ENCODE assay signal across 29 cellular contexts in the genomic region with DNA sequence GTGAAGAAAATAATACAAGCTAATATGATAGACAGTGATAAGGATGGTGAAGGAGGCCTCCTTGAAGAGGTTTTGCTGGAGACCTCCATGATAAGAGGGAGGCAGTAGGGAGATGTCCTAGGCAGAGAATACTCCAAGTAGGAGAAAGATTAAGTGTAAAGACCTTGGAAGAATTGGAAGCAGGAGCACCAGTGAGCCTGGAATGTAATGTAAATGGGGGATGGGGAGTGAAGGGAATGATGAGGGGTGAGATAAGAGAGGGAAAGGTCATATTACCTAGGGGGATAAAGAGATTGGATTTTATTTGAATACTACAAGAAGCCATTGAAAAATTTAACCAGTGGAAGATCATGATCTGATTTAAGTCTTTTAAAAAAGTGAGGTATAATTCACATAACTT. TPM values are rescaled to one million over a fixed set of nuclear protein-coding genes. Genes with fewer than 3 reads are reported as not detected.
"Had no signal": no experiment of that assay in that cellular context is flagged by ENCODE, and none has a peak within 500 bp of the region (broad histone marks: within the 10 kb centered on the region; RNA-seq: fewer than 3 reads in every experiment).

No MANE protein-coding gene starts in this region.

- ATAC-seq: foreskin keratinocyte, gastroesophageal sphincter, heart right ventricle, left cardiac atrium, left lung, left ventricle myocardium superior, lower lobe of right lung, mucosa of descending colon had no signal

- H3K36me3 Mint-ChIP-seq: naive B cell had no signal

- H3K36me3 ChIP-seq: esophagus muscularis mucosa, gastroesophageal sphincter, heart right ventricle, left lung, lower lobe of right lung had no signal

- H3K27me3 ChIP-seq: dorsolateral prefrontal cortex, esophagus muscularis mucosa, foreskin keratinocyte, gastroesophageal sphincter, heart right ventricle, left lung had no signal

- H3K27ac Mint-ChIP-seq: naive B cell had no signal

- H3K4me3 Mint-ChIP-seq: naive B cell had no signal

- H3K4me3 ChIP-seq: coronary artery, dorsolateral prefrontal cortex, esophagus muscularis mucosa, gastroesophageal sphincter, heart right ventricle, left lung, lower lobe of right lung, mucosa of descending colon had no signal

- FAIRE-seq: colon, endothelial cell of umbilical vein, frontal cortex, islet of Langerhans, keratinocyte had no signal

- H3K4me1 ChIP-seq: esophagus muscularis mucosa, foreskin keratinocyte, gastroesophageal sphincter, heart right ventricle, left lung, lower lobe of right lung had no signal

- H3K9me3 ChIP-seq: esophagus muscularis mucosa, gastroesophageal sphincter, heart right ventricle, left lung, lower lobe of right lung, mucosa of descending colon had no signal

- DNase-seq: dermis blood vessel endothelial cell; dorsolateral prefrontal cortex; effector CD4-positive, alpha-beta T cell; effector memory CD4-positive, alpha-beta T cell; foreskin keratinocyte; glutamatergic neuron; head of caudate nucleus; heart right ventricle; hippocampal formation; left cardiac atrium; left lung; left ventricle myocardium superior; lower lobe of right lung; mesenchymal stem cell; mucosa of descending colon; naive B cell had no signal

- H3K4me1 Mint-ChIP-seq: naive B cell had no signal

- H3K27ac ChIP-seq: coronary artery, dorsolateral prefrontal cortex, esophagus muscularis mucosa, foreskin keratinocyte, gastroesophageal sphincter, heart right ventricle, left lung, lower lobe of right lung had no signal

RNA-seq across cellular contexts. Expression of a gene that starts 41.7 kb away (rescaled TPM):
- total RNA-seq: dermis blood vessel endothelial cell, dorsolateral prefrontal cortex, endothelial cell of umbilical vein, epithelial cell of proximal tubule, esophagus muscularis mucosa, fibroblast of lung, fibroblast of villous mesenchyme, frontal cortex, gastroesophageal sphincter, heart right ventricle, left cardiac atrium, left lung, left ventricle myocardium superior, lower lobe of right lung, lung microvascular endothelial cell, myocyte had no signal
- polyA plus RNA-seq: endothelial cell of umbilical vein, fibroblast of lung, heart right ventricle had no signal
